12 cellular contexts compared by ENCODE assay signal in genomic region chr18:24492445-24492844, GRCh38. TPM values are rescaled to one million over a fixed set of nuclear protein-coding genes. Genes with fewer than 3 reads are reported as not detected.
DNase-seq lines count a peak whose midpoint lies in the region; ATAC-seq and TF ChIP-seq lines count a peak whose summit lies in the region.
"Had no signal": no experiment of that assay in that cellular context is flagged by ENCODE, and none has a peak within 500 bp of the region (broad histone marks: within the 10 kb centered on the region; RNA-seq: fewer than 3 reads in every experiment).

No MANE protein-coding gene starts in this region.

- peaks cover 12% of the 10 kb centered on the region for H3K4me1 Mint-ChIP-seq in osteocyte (ENCODE audit: unreplicated experiment)

- peaks cover 5% of the 10 kb centered on the region for H3K27me3 Mint-ChIP-seq in osteocyte (ENCODE audit: unreplicated experiment)

- H2AFZ ChIP-seq in MM.1S (ENCODE audit: low read length) (peak overlapping the region; percentile 62), mammary epithelial cell (ENCODE audit: low read depth, low read length) (no peak overlapping the region)

- ATAC-seq in GM19025 (IDR thresholded peaks at IDR 0.05; ENCODE audit: low read depth, unreplicated experiment) (peak; percentile 48), GM21786 (IDR thresholded peaks at IDR 0.05; ENCODE audit: unreplicated experiment) (peak; percentile 47)
- ATAC-seq: Panc1 had no signal

- in situ Hi-C loops in mammary epithelial cell (cut with MboI; ENCODE audit: low sequenced_read_pairs in 2 of 2), result no loop called here

- H3K4me1 ChIP-seq in MM.1S (ENCODE audit: low read length), result peaks cover 12% of the 10 kb centered on the region
- no peaks in the 10 kb centered on the region for H3K4me1 ChIP-seq in mammary epithelial cell (ENCODE audit: insufficient read depth, low read length)

- dilution Hi-C loops in mammary epithelial cell (cut with HindIII; ENCODE audit: low sequenced_read_pairs), result no loop called here

- H3K4me3 ChIP-seq in MM.1S (ENCODE audit: low read length), result peak overlapping the region; percentile 51
- no peak overlapping the region for H3K4me3 ChIP-seq in mammary epithelial cell (replicated peaks in 1 of 3; ENCODE audit: insufficient read depth in 1 of 3, low read depth in 2 of 3, low read length in 3 of 3)

- intact Hi-C loops in mammary epithelial cell (cut with micrococcal nuclease), result no loop called here

- H3K9ac ChIP-seq in MM.1S (ENCODE audit: low read length) (peak overlapping the region; percentile 39), mammary epithelial cell (ENCODE audit: insufficient read depth, low read length) (no peak overlapping the region)

- H3K27me3 ChIP-seq in MM.1S (replicated peaks; ENCODE audit: insufficient read depth, low read length), result no peaks in the 10 kb centered on the region
- H3K27me3 ChIP-seq in mammary epithelial cell (ENCODE audit: insufficient read depth, low read length), result peaks cover 2% of the 10 kb centered on the region

- TF ChIP-seq CTCF in MM.1S (IDR thresholded peaks at IDR 0.05; ENCODE audit: low read length) (no peak), osteocyte (IDR thresholded peaks at IDR 0.05) (no peak), mammary epithelial cell (conservative IDR thresholded peaks at IDR 0.05 in 1 of 2, IDR thresholded peaks at IDR 0.05 in 1 of 2; ENCODE audit: extremely low read depth in 1 of 2, insufficient read depth in 1 of 2, low read depth in 1 of 2, low read length in 2 of 2) (no peak)

- H3K9me3 Mint-ChIP-seq in osteocyte (ENCODE audit: unreplicated experiment), result peaks cover 9% of the 10 kb centered on the region

- H3K4me3 Mint-ChIP-seq in osteocyte (ENCODE audit: unreplicated experiment), result peak overlapping the region; percentile 28

- 88% methylated on average over 12 of the region's 12 CpGs for WGBS in mammary epithelial cell (ENCODE audit: low coverage, missing lambda C conversion rate)

- CTCF ChIA-PET in mammary epithelial cell (lab: Charles Lee; ENCODE audit: low non-redundant PET), result no interaction called here

- no TSS peak for BruUV-seq in mammary epithelial cell (replicated peaks; lab: Mats Ljungman, UMichigan)

- H3K27ac ChIP-seq in MM.1S (ENCODE audit: low read length), result peak overlapping the region; percentile 78
- H3K27ac ChIP-seq in mammary epithelial cell (ENCODE audit: insufficient read depth, low read depth, low read length), result no peak overlapping the region

- H4K20me1 ChIP-seq in MM.1S (ENCODE audit: insufficient read depth, low read length) (no peaks in the 10 kb centered on the region), mammary epithelial cell (ENCODE audit: insufficient read depth, low read length) (no peaks in the 10 kb centered on the region)

- DNase-seq in MM.1S (peak; percentile 77), osteocyte (ENCODE audit: extremely low spot score, unreplicated experiment) (peak; percentile 49), SW480 (ENCODE audit: low spot score) (no peak), SIG-M5 (lab: John Stamatoyannopoulos, UW) (no peak), hippocampal formation (lab: John Stamatoyannopoulos, UW) (no peak), mammary epithelial cell (no peak)
- DNase-seq: activated CD4-positive, CD25-positive, alpha-beta regulatory T cell; GF-D8 had no signal

- no peaks in the 10 kb centered on the region for H3K9me2 ChIP-seq in MM.1S (replicated peaks; ENCODE audit: insufficient read depth, low read length)

- H3K36me3 Mint-ChIP-seq in osteocyte (ENCODE audit: unreplicated experiment), result no peaks in the 10 kb centered on the region

- H3F3A ChIP-seq in MM.1S (ENCODE audit: insufficient read depth, low read length), result peaks cover 18% of the 10 kb centered on the region

- no peak overlapping the region for H3K27ac Mint-ChIP-seq in osteocyte (ENCODE audit: unreplicated experiment)

- H3K4me2 ChIP-seq in MM.1S (ENCODE audit: low read depth, low read length), result peak overlapping the region; percentile 80
- H3K4me2 ChIP-seq in mammary epithelial cell (ENCODE audit: insufficient read depth, low read depth, low read length), result no peak overlapping the region

- H3K79me2 ChIP-seq in MM.1S (ENCODE audit: low read length) (no peaks in the 10 kb centered on the region), mammary epithelial cell (ENCODE audit: insufficient read depth, low read length) (no peaks in the 10 kb centered on the region)

- H3K36me3 ChIP-seq in MM.1S (replicated peaks; ENCODE audit: insufficient read depth, low read length), result no peaks in the 10 kb centered on the region
- no peaks in the 10 kb centered on the region for H3K36me3 ChIP-seq in mammary epithelial cell (ENCODE audit: insufficient read depth, low read length)

- H3K9me3 ChIP-seq in MM.1S (replicated peaks; ENCODE audit: insufficient read depth, low read length) (no peaks in the 10 kb centered on the region), mammary epithelial cell (replicated peaks; ENCODE audit: insufficient read depth, low read length) (no peaks in the 10 kb centered on the region)

RNA-seq across cellular contexts. Expression of gene HRH4, which starts 32.0 kb away (rescaled TPM):
- total RNA-seq in osteocyte (not detected in 2 replicates), mammary epithelial cell (under 1 TPM in 1 of 2 donors, not detected in 1; under 0.01 TPM)
- not detected for polyA plus RNA-seq in mammary epithelial cell
- polyA minus RNA-seq in mammary epithelial cell, result not detected
- total RNA-seq: pulmonary artery endothelial cell had no signal

Comparison
In these comparisons a context has a peak if more than half of its experiments do, and no peak if none do; other contexts are left out.
1. DNase-seq: peak in MM.1S (single experiment) and osteocyte (single experiment); none in SW480 (single experiment), SIG-M5 (single experiment), hippocampal formation (0 of 2) and mammary epithelial cell (single experiment).